ENCODE assay signal across 22 cellular contexts in the genomic region with DNA sequence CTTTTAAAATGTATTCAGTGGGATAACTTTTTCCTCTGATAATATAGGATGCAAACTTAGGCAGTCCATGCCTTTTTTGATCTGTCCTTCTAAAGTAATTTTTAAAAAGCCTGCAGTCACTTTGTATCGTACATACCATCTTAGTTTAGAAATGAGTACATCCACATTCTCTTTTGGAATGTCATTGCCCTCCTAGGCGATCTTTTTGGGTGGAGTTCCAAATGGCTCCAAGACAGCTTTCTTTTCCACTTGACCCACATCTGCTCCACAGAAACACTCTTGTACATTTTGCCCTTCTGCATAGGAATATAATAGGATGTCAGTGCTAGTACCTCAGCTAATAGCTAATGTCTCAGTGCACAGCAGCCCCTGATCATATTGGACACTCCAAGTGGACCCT. TPM values are rescaled to one million over a fixed set of nuclear protein-coding genes. Genes with fewer than 3 reads are reported as not detected.
DNase-seq lines count a peak whose midpoint lies in the region; TF ChIP-seq lines count a peak whose summit lies in the region.
"Had no signal": no experiment of that assay in that cellular context is flagged by ENCODE, and none has a peak within 500 bp of the region (broad histone marks: within the 10 kb centered on the region; RNA-seq: fewer than 3 reads in every experiment).

No MANE protein-coding gene starts in this region.

- H3K4me3 Mint-ChIP-seq in HFFc6 (peak overlapping the region; percentile 37), osteocyte (ENCODE audit: unreplicated experiment) (no peak overlapping the region)
- H3K4me3 Mint-ChIP-seq: CD8-positive, alpha-beta memory T cell had no signal

- no peak overlapping the region for H3K4me3 ChIP-seq in BJ (ENCODE audit: low read depth, low read length)
- H3K4me3 ChIP-seq: Peyer's patch had no signal

- POLR2A ChIA-PET in BJ (lab: Charles Lee): interaction anchor here (0.6 kb wide), 1 partner anchor 13 kb away, joined by 3 read pairs; no protein-coding TSS in a partner anchor

- H3K27me3 Mint-ChIP-seq in HFFc6 (ENCODE audit: insufficient read depth) (peaks cover 1% of the 10 kb centered on the region; the same call in 1 of the 2 replicates), osteocyte (ENCODE audit: unreplicated experiment) (no peaks in the 10 kb centered on the region)
- H3K27me3 Mint-ChIP-seq: CD8-positive, alpha-beta memory T cell had no signal

- CTCF ChIA-PET in BJ (lab: Yijun Ruan, JAX): interaction anchor here (0.7 kb wide), 1 partner anchor 60 kb away, joined by 3 read pairs; no protein-coding TSS in a partner anchor

- H3K36me3 Mint-ChIP-seq in HFFc6 (ENCODE audit: low read depth) (peaks cover 44% of the 10 kb centered on the region), osteocyte (ENCODE audit: unreplicated experiment) (peaks cover 18% of the 10 kb centered on the region)

- H3K9me3 Mint-ChIP-seq in HFFc6 (no peaks in the 10 kb centered on the region), osteocyte (ENCODE audit: unreplicated experiment) (no peaks in the 10 kb centered on the region)
- H3K9me3 Mint-ChIP-seq: CD8-positive, alpha-beta memory T cell had no signal

- DNase-seq in BJ (ENCODE audit: low read depth): peak; percentile 39
- no peak for DNase-seq in HFFc6
- peak; percentile 27 for DNase-seq in fibroblast of gingiva (ENCODE audit: low read depth)
- DNase-seq in osteocyte (ENCODE audit: extremely low spot score, unreplicated experiment): no peak
- DNase-seq in LoVo (ENCODE audit: low spot score): no peak
- no peak for DNase-seq in activated T-cell treated with anti-CD3 and anti-CD28 coated beads, Interleukin-2, amount 50 U/mL, for 48 hours
- no peak for DNase-seq in amygdala (lab: John Stamatoyannopoulos, UW)
- DNase-seq: C1 segment of cervical spinal cord; Calu3; CD8-positive, alpha-beta memory T cell; DMS153; GDM1; NCI-H1105 treated with DMSO at 0.1 percent for 48 hours; NCI-H1694; NCI-H2081 treated with DMSO at 0.1 percent for 48 hours; NCI-H2171 treated with DMSO at 0.1 percent for 48 hours; NCI-H524 treated with DMSO at 0.1 percent for 48 hours; NCI-H82; Peyer's patch had no signal

- H3K27me3 ChIP-seq in BJ (ENCODE audit: control insufficient read depth, insufficient read depth, low read length): no peaks in the 10 kb centered on the region
- H3K27me3 ChIP-seq: Peyer's patch had no signal

- H3K27ac Mint-ChIP-seq in HFFc6 (peak overlapping the region; percentile 25), osteocyte (ENCODE audit: unreplicated experiment) (peak overlapping the region; percentile 78)

- no peak for TF ChIP-seq CTCF in BJ (IDR thresholded peaks at IDR 0.05; ENCODE audit: insufficient read depth, low read depth, low read length)
- TF ChIP-seq CTCF in HFFc6 (IDR thresholded peaks at IDR 0.05): no peak
- TF ChIP-seq CTCF in osteocyte (IDR thresholded peaks at IDR 0.05): no peak

- H3K4me1 Mint-ChIP-seq in HFFc6 (ENCODE audit: low read depth) (peaks cover 39% of the 10 kb centered on the region), osteocyte (ENCODE audit: unreplicated experiment) (peaks cover 49% of the 10 kb centered on the region)
- H3K4me1 Mint-ChIP-seq: CD8-positive, alpha-beta memory T cell had no signal

- peaks cover 1% of the 10 kb centered on the region; the same call in 1 of the 2 replicates for H3K36me3 ChIP-seq in BJ (ENCODE audit: control insufficient read depth, insufficient read depth, low read length)

RNA-seq across cellular contexts. Expression of a gene that starts 21.8 kb away (rescaled TPM):
- 0.92 and 1.8 TPM in 2 replicates for polyA plus RNA-seq in BJ (2011; rRNA removed)
- 0.36 and 0.66 TPM in 2 replicates for polyA minus RNA-seq in BJ (2011; rRNA and poly(A)+ RNA removed)
- under 1 TPM in 5 of 6 experiments, not detected in 1; 0.09 to 0.33 (median 0.26) TPM for total RNA-seq in HFFc6 (2021; fragmentation: NEBNext Ultra II Directional; extraction: Animal tissue kit (Norgen Biotek cat#: 25700))
- 3.1 and 3.9 TPM in 2 replicates for total RNA-seq in osteocyte
- total RNA-seq: A673; Calu3; CD8-positive, alpha-beta memory T cell; H1; HT-29 had no signal
- polyA plus RNA-seq: CD8-positive, alpha-beta memory T cell; H1 had no signal

RNA-seq across cellular contexts. Expression of a gene that starts 51.8 kb away (rescaled TPM):
- polyA plus RNA-seq in BJ (2011; rRNA removed): 66.4 and 83.1 TPM in 2 replicates
- polyA minus RNA-seq in BJ (2011; rRNA and poly(A)+ RNA removed): 97.8 and 114 TPM in 2 replicates
- total RNA-seq in HFFc6 (2021; fragmentation: NEBNext Ultra II Directional; extraction: Animal tissue kit (Norgen Biotek cat#: 25700)): 10 to 100 TPM; 49.3 to 93.2 (median 55.7) TPM
- 178 and 204 TPM in 2 replicates for total RNA-seq in osteocyte

Comparison
In these comparisons a context has a peak if more than half of its experiments do, and no peak if none do; other contexts are left out.
1. DNase-seq: peak in BJ (single experiment) and fibroblast of gingiva (single experiment); none in HFFc6 (single experiment), osteocyte (single experiment), LoVo (single experiment), activated T-cell treated with anti-CD3 and anti-CD28 coated beads, Interleukin-2, amount 50 U/mL, for 48 hours (0 of 2) and amygdala (0 of 56).